ENCODE assay signal across 1 cellular context in the genomic region with DNA sequence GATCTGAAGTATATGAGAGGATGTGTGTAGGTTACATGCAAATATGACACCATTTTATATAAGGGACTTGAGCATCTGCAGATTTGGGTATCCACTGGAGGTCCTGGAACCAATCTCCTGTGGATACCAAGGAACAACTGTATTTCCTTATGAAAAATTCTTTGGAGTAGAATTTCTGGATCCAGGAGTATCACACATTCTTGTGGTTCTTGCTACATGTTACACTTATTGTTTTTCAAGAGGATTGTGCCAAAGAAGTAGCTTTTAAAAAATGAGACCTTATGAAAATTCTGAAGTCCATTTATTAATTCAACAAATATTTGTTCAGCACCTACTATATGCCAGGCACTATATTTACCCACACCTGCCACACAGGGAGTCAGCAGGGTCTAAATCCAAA.
TF ChIP-seq lines count a peak whose summit lies in the region.

No MANE protein-coding gene starts in this region.

TF ChIP-seq in endothelial cell of umbilical vein, 7 proteins besides CTCF, POLR2A, EP300 and RAD21:
- TF ChIP-seq FOS (IDR thresholded peaks at IDR 0.05; ENCODE audit: borderline replicate concordance, insufficient read depth, low read length) (no peak), MYC (IDR thresholded peaks at IDR 0.05; ENCODE audit: low read depth, low read length) (no peak), GATA2 (IDR thresholded peaks at IDR 0.05; ENCODE audit: insufficient read depth, insufficient read length, low read depth, low read length) (no peak)
- TF ChIP-seq, protein P1, sequence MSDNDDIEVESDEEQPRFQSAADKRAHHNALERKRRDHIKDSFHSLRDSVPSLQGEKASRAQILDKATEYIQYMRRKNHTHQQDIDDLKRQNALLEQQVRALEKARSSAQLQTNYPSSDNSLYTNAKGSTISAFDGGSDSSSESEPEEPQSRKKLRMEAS (IDR thresholded peaks at IDR 0.05; ENCODE audit: insufficient read depth, insufficient read length), result no peak
TF ChIP-seq in endothelial cell of umbilical vein: peak in this region for 0.
